Comparison of ENCODE assay signal across 30 cellular contexts in genomic region chr15:69405110-69405509, GRCh38.
"Had no signal": no experiment of that assay in that cellular context is flagged by ENCODE, and none has a peak within 500 bp of the region (broad histone marks: within the 10 kb centered on the region; RNA-seq: fewer than 3 reads in every experiment).

No MANE protein-coding gene starts in this region.

- H3K9me3 Mint-ChIP-seq: activated CD8-positive, alpha-beta T cell treated with anti-CD3 and anti-CD28 coated beads for 36 hours; activated naive CD4-positive, alpha-beta T cell treated with anti-CD3 and anti-CD28 coated beads for 36 hours; activated naive CD4-positive, alpha-beta T cell treated with anti-CD3 and anti-CD28 coated beads, Interleukin-2, amount 50 U/mL, for 24 hours; activated naive CD8-positive, alpha-beta T cell treated with anti-CD3 and anti-CD28 coated beads for 36 hours; activated naive CD8-positive, alpha-beta T cell treated with anti-CD3 and anti-CD28 coated beads, Interleukin-2, amount 50 U/mL, for 24 hours; activated T-helper 1 cell treated with anti-CD3 and anti-CD28 coated beads, Interleukin-12 subunit alpha, Interleukin-12 subunit beta, Interleukin-2, Interleukin-4 antibody, amounts not matched to agents 30 ng/mL and 10 ng/mL and 1 ng/mL, durations not matched to agents 14 hours and 24 hours and 36 hours; activated T-helper 2 cell treated with anti-CD3 and anti-CD28 coated beads, Interferon-gamma antibody, Interleukin-2, Interleukin-4, amounts not matched to agents 10 μg/mL and 5 μg/mL and 100 μg/mL, durations not matched to agents 14 hours and 24 hours and 36 hours; effector memory CD8-positive, alpha-beta T cell; WTC11 had no signal

- H3K27me3 ChIP-seq: adrenal gland, body of pancreas, esophagus muscularis mucosa, gastroesophageal sphincter, heart right ventricle had no signal

- H3K27ac ChIP-seq: adrenal gland, body of pancreas, esophagus muscularis mucosa, gastroesophageal sphincter, heart right ventricle had no signal

- H3K4me3 Mint-ChIP-seq: activated CD8-positive, alpha-beta T cell treated with anti-CD3 and anti-CD28 coated beads for 36 hours; activated naive CD4-positive, alpha-beta T cell treated with anti-CD3 and anti-CD28 coated beads for 36 hours; activated naive CD4-positive, alpha-beta T cell treated with anti-CD3 and anti-CD28 coated beads, Interleukin-2, amount 50 U/mL, for 24 hours; activated naive CD8-positive, alpha-beta T cell treated with anti-CD3 and anti-CD28 coated beads for 36 hours; activated naive CD8-positive, alpha-beta T cell treated with anti-CD3 and anti-CD28 coated beads, Interleukin-2, amount 50 U/mL, for 24 hours; activated T-helper 1 cell treated with anti-CD3 and anti-CD28 coated beads, Interleukin-12 subunit alpha, Interleukin-12 subunit beta, Interleukin-2, Interleukin-4 antibody, amounts not matched to agents 30 ng/mL and 10 ng/mL and 1 ng/mL, durations not matched to agents 14 hours and 24 hours and 36 hours; effector memory CD8-positive, alpha-beta T cell; WTC11 had no signal

- DNase-seq: activated CD4-positive, alpha-beta T cell treated with anti-CD3 and anti-CD28 coated beads for 1 hour; activated CD4-positive, alpha-beta T cell treated with anti-CD3 and anti-CD28 coated beads for 4 hours; activated CD4-positive, alpha-beta T cell treated with anti-CD3 and anti-CD28 coated beads, Interleukin-2, amount 50 U/mL, for 1 hour; activated CD4-positive, alpha-beta T cell treated with anti-CD3 and anti-CD28 coated beads, Interleukin-2, amount 50 U/mL, for 48 hours; activated CD8-positive, alpha-beta memory T cell treated with anti-CD3 and anti-CD28 coated beads for 24 hours; activated CD8-positive, alpha-beta T cell treated with anti-CD3 and anti-CD28 coated beads for 36 hours; activated effector memory CD4-positive, alpha-beta T cell treated with anti-CD3 and anti-CD28 coated beads, Interleukin-2, amount 50 U/mL, for 16 hours; activated naive CD4-positive, alpha-beta T cell treated with anti-CD3 and anti-CD28 coated beads for 36 hours; activated naive CD8-positive, alpha-beta T cell treated with anti-CD3 and anti-CD28 coated beads for 36 hours; activated naive CD8-positive, alpha-beta T cell treated with anti-CD3 and anti-CD28 coated beads, Interleukin-2, amount 50 U/mL, for 24 hours; activated T-cell treated with anti-CD3 and anti-CD28 coated beads, Interleukin-2, amount 50 U/mL, for 48 hours; adrenal gland; amygdala; aorta; body of pancreas; caudate nucleus; cortex of kidney; dermis blood vessel endothelial cell; effector CD4-positive, alpha-beta T cell; effector memory CD8-positive, alpha-beta T cell; erythroblast; foreskin melanocyte; heart right ventricle; T-helper 2 cell had no signal

- H3K4me1 Mint-ChIP-seq: WTC11 had no signal

- H3K9me3 ChIP-seq: adrenal gland, body of pancreas, esophagus muscularis mucosa, gastroesophageal sphincter, heart right ventricle had no signal

- H3K4me3 ChIP-seq: adrenal gland, body of pancreas, esophagus muscularis mucosa, gastroesophageal sphincter, heart right ventricle had no signal

- H3K36me3 ChIP-seq: adrenal gland, esophagus muscularis mucosa, gastroesophageal sphincter, heart right ventricle had no signal

- H3K36me3 Mint-ChIP-seq: activated naive CD4-positive, alpha-beta T cell treated with anti-CD3 and anti-CD28 coated beads, Interleukin-2, amount 50 U/mL, for 24 hours; activated naive CD8-positive, alpha-beta T cell treated with anti-CD3 and anti-CD28 coated beads for 36 hours; WTC11 had no signal

- ATAC-seq: activated CD8-positive, alpha-beta T cell treated with anti-CD3 and anti-CD28 coated beads for 36 hours; activated naive CD8-positive, alpha-beta T cell treated with anti-CD3 and anti-CD28 coated beads, Interleukin-2, amount 50 U/mL, for 24 hours; body of pancreas; effector memory CD8-positive, alpha-beta T cell; gastroesophageal sphincter; heart right ventricle; WTC11 had no signal

- H3K4me1 ChIP-seq: adrenal gland, body of pancreas, esophagus muscularis mucosa, gastroesophageal sphincter, heart right ventricle had no signal
